1 cellular context compared by ENCODE assay signal in the genomic region with DNA sequence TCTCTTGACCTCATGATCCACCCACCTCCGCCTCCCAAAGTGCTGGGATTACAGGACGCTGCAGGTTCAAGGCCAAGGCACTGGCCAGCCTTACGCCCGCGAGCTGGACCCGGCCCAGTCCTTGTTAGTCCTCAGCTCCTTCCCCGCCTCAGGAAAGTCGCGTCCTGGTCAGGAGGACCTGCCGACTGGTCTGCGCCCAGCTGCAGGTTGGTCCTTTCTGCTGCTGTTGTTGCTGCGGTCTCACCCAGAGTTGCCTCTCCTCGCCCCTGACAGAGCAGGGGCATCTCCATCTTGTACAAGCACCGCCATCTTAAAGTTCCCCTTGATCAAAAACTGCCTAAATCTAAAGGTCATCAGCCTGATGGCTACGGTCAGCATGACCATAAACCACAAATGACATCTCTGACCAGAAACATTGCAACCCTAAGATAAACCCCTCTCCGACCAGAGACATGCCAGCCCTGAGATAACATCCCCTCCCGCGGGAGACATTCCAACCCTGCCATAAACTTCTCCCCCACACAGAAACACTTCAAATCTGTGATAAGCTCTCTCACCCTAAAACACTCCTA.
A peak's percentile ranks its signal among the peaks of the same experiment; 100 is the strongest.
TF ChIP-seq lines count a peak whose summit lies in the region.

No MANE protein-coding gene starts in this region.

TF ChIP-seq in K562, 482 proteins besides CTCF, POLR2A, EP300 and RAD21 (continued from another document and continues in another):
- TF ChIP-seq PHF21A (IDR thresholded peaks at IDR 0.05; ENCODE audit: borderline replicate concordance, low read depth), result peak; percentile 47; the same call in 1 of the 2 replicates
- TF ChIP-seq, protein P1, sequence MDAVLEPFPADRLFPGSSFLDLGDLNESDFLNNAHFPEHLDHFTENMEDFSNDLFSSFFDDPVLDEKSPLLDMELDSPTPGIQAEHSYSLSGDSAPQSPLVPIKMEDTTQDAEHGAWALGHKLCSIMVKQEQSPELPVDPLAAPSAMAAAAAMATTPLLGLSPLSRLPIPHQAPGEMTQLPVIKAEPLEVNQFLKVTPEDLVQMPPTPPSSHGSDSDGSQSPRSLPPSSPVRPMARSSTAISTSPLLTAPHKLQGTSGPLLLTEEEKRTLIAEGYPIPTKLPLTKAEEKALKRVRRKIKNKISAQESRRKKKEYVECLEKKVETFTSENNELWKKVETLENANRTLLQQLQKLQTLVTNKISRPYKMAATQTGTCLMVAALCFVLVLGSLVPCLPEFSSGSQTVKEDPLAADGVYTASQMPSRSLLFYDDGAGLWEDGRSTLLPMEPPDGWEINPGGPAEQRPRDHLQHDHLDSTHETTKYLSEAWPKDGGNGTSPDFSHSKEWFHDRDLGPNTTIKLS (IDR thresholded peaks at IDR 0.05; ENCODE audit: borderline replicate concordance, low read depth), result no peak
- no peak for TF ChIP-seq BMI1 (IDR thresholded peaks at IDR 0.05; ENCODE audit: low read length)
- TF ChIP-seq ZFP91 (CRISPR knock-in tag; IDR thresholded peaks at IDR 0.05), result no peak
- TF ChIP-seq, protein P2, sequence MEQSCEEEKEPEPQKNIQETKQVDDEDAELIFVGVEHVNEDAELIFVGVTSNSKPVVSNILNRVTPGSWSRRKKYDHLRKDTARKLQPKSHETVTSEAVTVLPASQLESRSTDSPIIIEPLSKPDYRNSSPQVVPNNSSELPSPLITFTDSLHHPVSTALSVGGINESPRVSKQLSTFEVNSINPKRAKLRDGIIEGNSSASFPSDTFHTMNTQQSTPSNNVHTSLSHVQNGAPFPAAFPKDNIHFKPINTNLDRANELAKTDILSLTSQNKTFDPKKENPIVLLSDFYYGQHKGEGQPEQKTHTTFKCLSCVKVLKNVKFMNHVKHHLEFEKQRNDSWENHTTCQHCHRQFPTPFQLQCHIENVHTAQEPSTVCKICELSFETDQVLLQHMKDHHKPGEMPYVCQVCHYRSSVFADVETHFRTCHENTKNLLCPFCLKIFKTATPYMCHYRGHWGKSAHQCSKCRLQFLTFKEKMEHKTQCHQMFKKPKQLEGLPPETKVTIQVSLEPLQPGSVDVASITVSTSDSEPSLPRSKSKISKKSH (CRISPR knock-in tag; IDR thresholded peaks at IDR 0.05), result no peak
- TF ChIP-seq ZNF3 (CRISPR knock-in tag; IDR thresholded peaks at IDR 0.05), result no peak
- no peak for TF ChIP-seq ZNF778 (CRISPR knock-in tag; IDR thresholded peaks at IDR 0.05)
- TF ChIP-seq ZFPM2 (CRISPR knock-in tag; IDR thresholded peaks at IDR 0.05), result no peak
- TF ChIP-seq ZNF347 (CRISPR knock-in tag; IDR thresholded peaks at IDR 0.05; ENCODE audit: low read depth), result no peak
- TF ChIP-seq, protein P3, sequence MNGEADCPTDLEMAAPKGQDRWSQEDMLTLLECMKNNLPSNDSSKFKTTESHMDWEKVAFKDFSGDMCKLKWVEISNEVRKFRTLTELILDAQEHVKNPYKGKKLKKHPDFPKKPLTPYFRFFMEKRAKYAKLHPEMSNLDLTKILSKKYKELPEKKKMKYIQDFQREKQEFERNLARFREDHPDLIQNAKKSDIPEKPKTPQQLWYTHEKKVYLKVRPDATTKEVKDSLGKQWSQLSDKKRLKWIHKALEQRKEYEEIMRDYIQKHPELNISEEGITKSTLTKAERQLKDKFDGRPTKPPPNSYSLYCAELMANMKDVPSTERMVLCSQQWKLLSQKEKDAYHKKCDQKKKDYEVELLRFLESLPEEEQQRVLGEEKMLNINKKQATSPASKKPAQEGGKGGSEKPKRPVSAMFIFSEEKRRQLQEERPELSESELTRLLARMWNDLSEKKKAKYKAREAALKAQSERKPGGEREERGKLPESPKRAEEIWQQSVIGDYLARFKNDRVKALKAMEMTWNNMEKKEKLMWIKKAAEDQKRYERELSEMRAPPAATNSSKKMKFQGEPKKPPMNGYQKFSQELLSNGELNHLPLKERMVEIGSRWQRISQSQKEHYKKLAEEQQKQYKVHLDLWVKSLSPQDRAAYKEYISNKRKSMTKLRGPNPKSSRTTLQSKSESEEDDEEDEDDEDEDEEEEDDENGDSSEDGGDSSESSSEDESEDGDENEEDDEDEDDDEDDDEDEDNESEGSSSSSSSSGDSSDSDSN (IDR thresholded peaks at IDR 0.05; ENCODE audit: borderline replicate concordance in 1 of 2, low read depth in 2 of 2, low read length in 2 of 2), result no peak
- TF ChIP-seq YY1 (IDR thresholded peaks at IDR 0.05; ENCODE audit: borderline replicate concordance in 1 of 3, control insufficient read depth in 1 of 3, extremely low read depth in 1 of 3, insufficient read depth in 3 of 3, insufficient read length in 1 of 3, insufficient replicate concordance in 2 of 3, low read depth in 1 of 3, low read length in 2 of 3), result peak; percentile 61 to 92 (median 63)
- peak; percentile 61; the same call in 1 of the 2 replicates for TF ChIP-seq FOSL1 (tag; conservative IDR thresholded peaks at IDR 0.05)
- peak; percentile 83; the same call in 1 of the 2 replicates for TF ChIP-seq ZNF583 (CRISPR knock-in tag; IDR thresholded peaks at IDR 0.05)
- TF ChIP-seq EGR1 (conservative IDR thresholded peaks at IDR 0.05), result no peak; the same call in 1 of the 2 replicates
- peak; percentile 81 for TF ChIP-seq LCOR (CRISPR knock-in tag; IDR thresholded peaks at IDR 0.05)
- TF ChIP-seq FOXM1 (IDR thresholded peaks at IDR 0.05; ENCODE audit: low read depth), result peak; percentile 88
- no peak for TF ChIP-seq FOXM1 (CRISPR knock-in tag; IDR thresholded peaks at IDR 0.05; ENCODE audit: low read depth)
- TF ChIP-seq ZNF318 (IDR thresholded peaks at IDR 0.05; ENCODE audit: borderline replicate concordance in 1 of 2, low read depth in 1 of 2), result peak in 1 of 2 experiments; percentile 69; a peak in 1 of 4 replicates
- no peak for TF ChIP-seq ZNF696 (CRISPR knock-in tag; conservative IDR thresholded peaks at IDR 0.05)
- TF ChIP-seq KLF13 (tag; IDR thresholded peaks at IDR 0.05; ENCODE audit: borderline replicate concordance, low read depth), result no peak
- no peak for TF ChIP-seq NFIX (CRISPR knock-in tag; IDR thresholded peaks at IDR 0.05; ENCODE audit: low read depth)
- no peak; the same call in 1 of the 2 replicates for TF ChIP-seq ZNF41 (CRISPR knock-in tag; conservative IDR thresholded peaks at IDR 0.05)
- TF ChIP-seq KLF1 (tag; IDR thresholded peaks at IDR 0.05), result no peak
- TF ChIP-seq, protein P4, sequence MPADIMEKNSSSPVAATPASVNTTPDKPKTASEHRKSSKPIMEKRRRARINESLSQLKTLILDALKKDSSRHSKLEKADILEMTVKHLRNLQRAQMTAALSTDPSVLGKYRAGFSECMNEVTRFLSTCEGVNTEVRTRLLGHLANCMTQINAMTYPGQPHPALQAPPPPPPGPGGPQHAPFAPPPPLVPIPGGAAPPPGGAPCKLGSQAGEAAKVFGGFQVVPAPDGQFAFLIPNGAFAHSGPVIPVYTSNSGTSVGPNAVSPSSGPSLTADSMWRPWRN (IDR thresholded peaks at IDR 0.05; ENCODE audit: low read depth), result peak; percentile 98
- TF ChIP-seq PTTG1 (tag; IDR thresholded peaks at IDR 0.05; ENCODE audit: low read depth), result 0 out of 2 replicates have a peak, but pooled peaks have one; percentile 44
- peak; percentile 72 for TF ChIP-seq CXXC5 (CRISPR knock-in tag; IDR thresholded peaks at IDR 0.05)
- 0 out of 2 replicates have a peak, but pooled peaks have one; percentile 26 for TF ChIP-seq RAD51 (IDR thresholded peaks at IDR 0.05; ENCODE audit: borderline replicate concordance, low read depth)
